In genomic region chr2:195532255-195532627, GRCh38 we compare ENCODE assay signal across 10 cellular contexts.
A peak's percentile ranks its signal among the peaks of the same experiment; 100 is the strongest.
DNase-seq lines count a peak whose midpoint lies in the region; ATAC-seq and TF ChIP-seq lines count a peak whose summit lies in the region.
"Had no signal": no experiment of that assay in that cellular context is flagged by ENCODE, and none has a peak within 500 bp of the region (broad histone marks: within the 10 kb centered on the region; RNA-seq: fewer than 3 reads in every experiment).

No MANE protein-coding gene starts in this region.

- POLR2A ChIA-PET in PC-3 (lab: Charles Lee; ENCODE audit: unreplicated experiment): no interaction called here

- H3K4me3 Mint-ChIP-seq in activated T-cell treated with anti-CD3 and anti-CD28 coated beads, Interleukin-2, amount 50 U/mL, for 4 hours: peak overlapping the region; percentile 70
- H3K4me3 Mint-ChIP-seq in chondrocyte (ENCODE audit: unreplicated experiment): no peak overlapping the region
- peak overlapping the region; percentile 69 for H3K4me3 Mint-ChIP-seq in stimulated activated effector memory CD8-positive, alpha-beta T cell treated with anti-CD3 and anti-CD28 coated beads, Interleukin-12 subunit alpha, Interleukin-12 subunit beta, amount 100 ng/mL, for 72 hours

- peaks cover 66% of the 10 kb centered on the region for H3K4me1 Mint-ChIP-seq in activated T-cell treated with anti-CD3 and anti-CD28 coated beads, Interleukin-2, amount 50 U/mL, for 4 hours (ENCODE audit: low read depth)
- peaks cover 56% of the 10 kb centered on the region for H3K4me1 Mint-ChIP-seq in chondrocyte (ENCODE audit: low read depth)
- peaks cover 68% of the 10 kb centered on the region for H3K4me1 Mint-ChIP-seq in stimulated activated effector memory CD8-positive, alpha-beta T cell treated with anti-CD3 and anti-CD28 coated beads, Interleukin-12 subunit alpha, Interleukin-12 subunit beta, amount 100 ng/mL, for 72 hours

- no peaks in the 10 kb centered on the region for H3K79me2 ChIP-seq in PC-3 (ENCODE audit: low read length)

- H3K27me3 Mint-ChIP-seq in activated T-cell treated with anti-CD3 and anti-CD28 coated beads, Interleukin-2, amount 50 U/mL, for 4 hours (ENCODE audit: low read depth): no peaks in the 10 kb centered on the region
- H3K27me3 Mint-ChIP-seq in chondrocyte (ENCODE audit: low read depth): no peaks in the 10 kb centered on the region

- no peak for ATAC-seq in activated T-cell treated with anti-CD3 and anti-CD28 coated beads, Interleukin-2, amount 50 U/mL, for 4 hours
- ATAC-seq in PC-3 (no peak), GM19467 (IDR thresholded peaks at IDR 0.05; ENCODE audit: unreplicated experiment) (no peak)
- ATAC-seq in stimulated activated effector memory CD8-positive, alpha-beta T cell treated with anti-CD3 and anti-CD28 coated beads, Interleukin-12 subunit alpha, Interleukin-12 subunit beta, amount 100 ng/mL, for 72 hours: no peak

- peak overlapping the region; percentile 98 for H3K27ac Mint-ChIP-seq in chondrocyte (ENCODE audit: unreplicated experiment)
- H3K27ac Mint-ChIP-seq in stimulated activated effector memory CD8-positive, alpha-beta T cell treated with anti-CD3 and anti-CD28 coated beads, Interleukin-12 subunit alpha, Interleukin-12 subunit beta, amount 100 ng/mL, for 72 hours: peak overlapping the region; percentile 89

- no peak overlapping the region for H3K4me3 ChIP-seq in PC-3 (ENCODE audit: low read length)

- H2AFZ ChIP-seq in PC-3 (ENCODE audit: low read length): peak overlapping the region; percentile 54; the same call in 1 of the 2 replicates

- no peak overlapping the region for H3K9ac ChIP-seq in PC-3 (ENCODE audit: low read length)

- H3F3A ChIP-seq in PC-3 (ENCODE audit: low read length, unreplicated experiment): no peaks in the 10 kb centered on the region

- H4K20me1 ChIP-seq in PC-3 (ENCODE audit: low read length): no peaks in the 10 kb centered on the region

- H3K36me3 ChIP-seq in PC-3 (ENCODE audit: low read depth, low read length): no peaks in the 10 kb centered on the region

- H3K36me3 Mint-ChIP-seq in activated T-cell treated with anti-CD3 and anti-CD28 coated beads, Interleukin-2, amount 50 U/mL, for 4 hours (ENCODE audit: insufficient read depth): no peaks in the 10 kb centered on the region
- no peaks in the 10 kb centered on the region for H3K36me3 Mint-ChIP-seq in chondrocyte (ENCODE audit: low read depth)
- peaks cover 31% of the 10 kb centered on the region for H3K36me3 Mint-ChIP-seq in stimulated activated effector memory CD8-positive, alpha-beta T cell treated with anti-CD3 and anti-CD28 coated beads, Interleukin-12 subunit alpha, Interleukin-12 subunit beta, amount 100 ng/mL, for 72 hours

- no peaks in the 10 kb centered on the region for H3K9me3 ChIP-seq in PC-3 (ENCODE audit: low read length)

- intact Hi-C loops in PC-3 (cut with micrococcal nuclease): loop anchor here (5.0 kb wide), 1 partner anchor 35 kb away; no protein-coding TSS in a partner anchor

- H3K4me1 ChIP-seq in PC-3 (ENCODE audit: insufficient read depth, low read length): peaks cover 23% of the 10 kb centered on the region

- H3K27ac ChIP-seq in PC-3 (ENCODE audit: low read length): no peak overlapping the region

- no peak for TF ChIP-seq CTCF in PC-3 (conservative IDR thresholded peaks at IDR 0.05; ENCODE audit: low read depth, low read length)
- TF ChIP-seq CTCF in chondrocyte (IDR thresholded peaks at IDR 0.05): no peak

- peaks cover 7% of the 10 kb centered on the region for H3K9me3 Mint-ChIP-seq in activated T-cell treated with anti-CD3 and anti-CD28 coated beads, Interleukin-2, amount 50 U/mL, for 4 hours
- no peaks in the 10 kb centered on the region for H3K9me3 Mint-ChIP-seq in chondrocyte (ENCODE audit: low read depth)
- H3K9me3 Mint-ChIP-seq in stimulated activated effector memory CD8-positive, alpha-beta T cell treated with anti-CD3 and anti-CD28 coated beads, Interleukin-12 subunit alpha, Interleukin-12 subunit beta, amount 100 ng/mL, for 72 hours: no peaks in the 10 kb centered on the region

- H3K4me2 ChIP-seq in PC-3 (ENCODE audit: low read length): 0 out of 2 replicates have a peak overlapping the region, but pooled peaks have one; percentile 49

- H3K27me3 ChIP-seq in PC-3 (ENCODE audit: low read length): no peaks in the 10 kb centered on the region

- no peaks in the 10 kb centered on the region for H3K9me2 ChIP-seq in PC-3 (replicated peaks; ENCODE audit: low read length)

- BruUV-seq in PC-3 (replicated peaks; lab: Mats Ljungman, UMichigan): no TSS peak

- CTCF ChIA-PET in PC-3 (lab: Charles Lee): interaction anchor here (0.6 kb wide), 1 partner anchor 128 kb away, joined by 3 read pairs; no protein-coding TSS in a partner anchor

- DNase-seq in activated T-cell treated with anti-CD3 and anti-CD28 coated beads, Interleukin-2, amount 50 U/mL, for 4 hours: no peak
- DNase-seq in activated T-cell treated with anti-CD3 and anti-CD28 coated beads, Interleukin-2, amount 50 U/mL, for 1 hour: no peak
- no peak for DNase-seq in PC-3
- no peak for DNase-seq in chondrocyte (ENCODE audit: low spot score)
- no peak for DNase-seq in stimulated activated effector memory CD8-positive, alpha-beta T cell treated with anti-CD3 and anti-CD28 coated beads, Interleukin-12 subunit alpha, Interleukin-12 subunit beta, amount 100 ng/mL, for 72 hours (ENCODE audit: low spot score in 2 of 2)
- DNase-seq in occipital lobe (lab: John Stamatoyannopoulos, UW): no peak
- no peak for DNase-seq in DMS114 treated with DMSO at 0.1 percent for 48 hours (lab: John Stamatoyannopoulos, UW; ENCODE audit: unreplicated experiment)
- DNase-seq: activated gamma-delta T cell, left colon had no signal
